ENCODE assay signal across 14 cellular contexts in genomic region chr9:15417626-15418025, GRCh38. TPM values are rescaled to one million over a fixed set of nuclear protein-coding genes. Genes with fewer than 3 reads are reported as not detected.
A peak's percentile ranks its signal among the peaks of the same experiment; 100 is the strongest.
DNase-seq lines count a peak whose midpoint lies in the region; ATAC-seq, FAIRE-seq and TF ChIP-seq lines count a peak whose summit lies in the region.
"Had no signal": no experiment of that assay in that cellular context is flagged by ENCODE, and none has a peak within 500 bp of the region (broad histone marks: within the 10 kb centered on the region; RNA-seq: fewer than 3 reads in every experiment).

No MANE protein-coding gene starts in this region.

- POLR2A ChIA-PET in H1 (lab: Charles Lee; ENCODE audit: partially characterized antibody): no interaction called here

- TF ChIP-seq POLR2A in H1 (IDR thresholded peaks at IDR 0.05; ENCODE audit: control extremely low read depth in 1 of 2, low read depth in 2 of 2, low read length in 2 of 2): no peak

- H2AK5ac ChIP-seq in H1 (ENCODE audit: low read depth, low read length): no peak overlapping the region
- no peak overlapping the region for H2AK5ac ChIP-seq in neuronal stem cell (ENCODE audit: low read depth, low read length)

- H3K79me1 ChIP-seq in H1 (ENCODE audit: low read depth, low read length) (no peaks in the 10 kb centered on the region), neuronal stem cell (ENCODE audit: low read depth, low read length) (no peaks in the 10 kb centered on the region)

- in situ Hi-C loops in brain microvascular endothelial cell (cut with HindIII; ENCODE audit: low pct_ligation_motif_present, low sequenced_read_pairs): no loop called here

- H3K79me2 ChIP-seq in Karpas-422 (ENCODE audit: low read length): no peaks in the 10 kb centered on the region
- H3K79me2 ChIP-seq in H1 (ENCODE audit: control insufficient read depth in 1 of 2, insufficient read depth in 2 of 2, low read length in 2 of 2): no peaks in the 10 kb centered on the region

- no peak overlapping the region for H3K18ac ChIP-seq in H1 (ENCODE audit: extremely low read depth, low read length)
- no peak overlapping the region for H3K18ac ChIP-seq in neuronal stem cell (ENCODE audit: low read length)

- H3K4me3 ChIP-seq in Karpas-422 (ENCODE audit: low read length) (no peak overlapping the region), H1 (ENCODE audit: extremely low read depth in 1 of 4, insufficient read depth in 2 of 4, low read depth in 3 of 4, low read length in 4 of 4) (no peak overlapping the region), neuronal stem cell (ENCODE audit: low read length in 2 of 2) (no peak overlapping the region), brain microvascular endothelial cell (ENCODE audit: low read depth, low read length) (no peak overlapping the region)
- H3K4me3 ChIP-seq: A549, GM12878, GM23248, K562 had no signal

- H3K23ac ChIP-seq in H1 (ENCODE audit: insufficient read length) (no peak overlapping the region), neuronal stem cell (ENCODE audit: low read depth, low read length, poor library complexity) (no peak overlapping the region)

- no peak overlapping the region for H3K56ac ChIP-seq in H1 (replicated peaks; ENCODE audit: insufficient read length, low read depth, low read length)

- TF ChIP-seq CTCF in H1 (IDR thresholded peaks at IDR 0.05; ENCODE audit: control extremely low read depth in 1 of 3, insufficient read depth in 1 of 3, low read depth in 1 of 3, low read length in 3 of 3) (no peak), brain microvascular endothelial cell (IDR thresholded peaks at IDR 0.05; ENCODE audit: low read depth, low read length, missing control alignments) (no peak)

- 69% methylated on average over 6 of the region's 6 CpGs; no CpG with 5 or more reads in 1 of the 2 experiments for WGBS in H1 (ENCODE audit: extremely low coverage in 1 of 2, insufficient coverage in 1 of 2, insufficient read length in 1 of 2, insufficient replicate concordance in 2 of 2, low coverage in 1 of 2, low lambda C conversion rate in 2 of 2, missing lambda C conversion rate in 1 of 2), 2 experiments
- WGBS in neuronal stem cell (ENCODE audit: extremely low coverage in 2 of 2, insufficient read length in 2 of 2, insufficient replicate concordance in 1 of 2), 2 donors: no CpG with 5 or more reads among the region's 6 CpGs

- TF ChIP-seq EP300 in H1 (IDR thresholded peaks at IDR 0.05; ENCODE audit: borderline replicate concordance in 1 of 2, low read depth in 2 of 2, low read length in 2 of 2): no peak

- H4K8ac ChIP-seq in H1 (ENCODE audit: extremely low read depth, insufficient read depth, low read length) (no peak overlapping the region), neuronal stem cell (ENCODE audit: low read depth, low read length) (no peak overlapping the region)

- H4K91ac ChIP-seq in H1 (replicated peaks; ENCODE audit: insufficient read length, low read length) (no peak overlapping the region), neuronal stem cell (ENCODE audit: low read depth, low read length, poor library complexity) (no peak overlapping the region)

- peaks cover 3% of the 10 kb centered on the region; the same call in 1 of the 2 replicates for H3K4me1 ChIP-seq in ES-I3 (ENCODE audit: insufficient read depth, low read length)
- peaks cover 25% of the 10 kb centered on the region for H3K4me1 ChIP-seq in Karpas-422 (ENCODE audit: low read length)
- peaks cover 0 to 3% (median 0%) of the 10 kb centered on the region in 4 experiments; a peak in 4 of 7 replicates for H3K4me1 ChIP-seq in H1 (replicated peaks in 1 of 4; ENCODE audit: control insufficient read depth in 3 of 4, insufficient read depth in 4 of 4, low read length in 3 of 4)
- no peaks in the 10 kb centered on the region for H3K4me1 ChIP-seq in neuronal stem cell (ENCODE audit: control insufficient read depth in 2 of 2, insufficient read depth in 1 of 2, low read depth in 1 of 2, low read length in 2 of 2)
- H3K4me1 ChIP-seq: BE2C, Caco-2 had no signal

- no peaks in the 10 kb centered on the region for H3K27me3 ChIP-seq in Karpas-422 (ENCODE audit: low read length)
- no peaks in the 10 kb centered on the region for H3K27me3 ChIP-seq in H1 (replicated peaks in 1 of 4; ENCODE audit: control insufficient read depth in 3 of 4, extremely low read depth in 1 of 4, insufficient read depth in 3 of 4, low read length in 3 of 4)
- no peaks in the 10 kb centered on the region for H3K27me3 ChIP-seq in neuronal stem cell (ENCODE audit: control insufficient read depth in 3 of 3, insufficient read depth in 3 of 3, low read depth in 1 of 3, low read length in 3 of 3)
- H3K27me3 ChIP-seq in brain microvascular endothelial cell (replicated peaks): no peaks in the 10 kb centered on the region
- H3K27me3 ChIP-seq: BE2C had no signal

- FAIRE-seq in H1 (lab: Jason Lieb, UNC): no peak
- FAIRE-seq: GM12878, K562 had no signal

- H3K14ac ChIP-seq in H1 (ENCODE audit: insufficient read length) (no peak overlapping the region), neuronal stem cell (ENCODE audit: low read length) (no peak overlapping the region)

- TF ChIP-seq RAD21 in H1 (IDR thresholded peaks at IDR 0.05 in 1 of 2, conservative IDR thresholded peaks at IDR 0.05 in 1 of 2; ENCODE audit: low read depth in 2 of 2, low read length in 2 of 2): no peak

- H2BK120ac ChIP-seq in H1 (replicated peaks; ENCODE audit: low read depth, low read length) (no peak overlapping the region), neuronal stem cell (ENCODE audit: low read depth, low read length) (no peak overlapping the region)

- DNase-seq in Karpas-422 (no peak), H1 (ENCODE audit: low read depth in 1 of 2, low spot score in 2 of 2) (peak in 1 of 2 experiments; percentile 48), neuronal stem cell (ENCODE audit: low spot score) (no peak), NCI-H2081 treated with DMSO at 0.1 percent for 48 hours (lab: John Stamatoyannopoulos, UW) (no peak), brain microvascular endothelial cell (no peak)

- H3K4ac ChIP-seq in H1 (replicated peaks; ENCODE audit: insufficient read length, low read depth, low read length): no peak overlapping the region
- no peak overlapping the region for H3K4ac ChIP-seq in neuronal stem cell (ENCODE audit: low read length)

- no peak overlapping the region for H2BK12ac ChIP-seq in H1 (ENCODE audit: low read depth, low read length)
- no peak overlapping the region for H2BK12ac ChIP-seq in neuronal stem cell (ENCODE audit: low read length)

- no peak overlapping the region for H3K27ac ChIP-seq in Karpas-422 (ENCODE audit: low read length)
- H3K27ac ChIP-seq in H1 (ENCODE audit: low read depth, low read length): no peak overlapping the region
- no peak overlapping the region for H3K27ac ChIP-seq in neuronal stem cell (replicated peaks; ENCODE audit: low read length)
- no peak overlapping the region for H3K27ac ChIP-seq in brain microvascular endothelial cell
- H3K27ac ChIP-seq: A549, GM23248, HL-60 had no signal

- peak overlapping the region; percentile 39 for H3K4me2 ChIP-seq in Karpas-422 (ENCODE audit: low read depth, low read length, poor library complexity, severe bottlenecking)
- no peak overlapping the region for H3K4me2 ChIP-seq in H1 (ENCODE audit: insufficient read depth in 1 of 2, low read depth in 2 of 2, low read length in 2 of 2)
- no peak overlapping the region for H3K4me2 ChIP-seq in neuronal stem cell (ENCODE audit: insufficient read depth, low read length, poor library complexity, severe bottlenecking)
- H3K4me2 ChIP-seq: A549 had no signal

- H3K36me3 ChIP-seq in ES-I3 (ENCODE audit: insufficient read depth, low read length): no peaks in the 10 kb centered on the region
- H3K36me3 ChIP-seq in Karpas-422 (ENCODE audit: insufficient read depth, low read length): no peaks in the 10 kb centered on the region
- no peaks in the 10 kb centered on the region for H3K36me3 ChIP-seq in H1 (ENCODE audit: control insufficient read depth in 2 of 4, insufficient read depth in 4 of 4, low read length in 3 of 4)
- no peaks in the 10 kb centered on the region for H3K36me3 ChIP-seq in neuronal stem cell (replicated peaks in 1 of 2; ENCODE audit: control insufficient read depth in 2 of 2, insufficient read depth in 2 of 2, low read length in 2 of 2)
- H3K36me3 ChIP-seq in brain microvascular endothelial cell (replicated peaks): no peaks in the 10 kb centered on the region
- H3K36me3 ChIP-seq: BE2C had no signal

- H2BK15ac ChIP-seq in H1 (ENCODE audit: low read length) (no peak overlapping the region), neuronal stem cell (ENCODE audit: low read length) (no peak overlapping the region)

- H2BK20ac ChIP-seq in H1 (ENCODE audit: low read length): no peak overlapping the region

- H3K23me2 ChIP-seq in H1 (ENCODE audit: low read depth, low read length): no peaks in the 10 kb centered on the region

- no peaks in the 10 kb centered on the region for H4K20me1 ChIP-seq in Karpas-422 (ENCODE audit: insufficient read depth, low read depth, low read length)
- H4K20me1 ChIP-seq in H1 (replicated peaks in 1 of 2; ENCODE audit: control insufficient read depth in 1 of 2, insufficient read depth in 2 of 2, low read length in 2 of 2): no peaks in the 10 kb centered on the region

- peak overlapping the region; percentile 63 for H2AFZ ChIP-seq in Karpas-422 (ENCODE audit: low read length)
- peak overlapping the region; percentile 83; the same call in 1 of the 2 replicates for H2AFZ ChIP-seq in H1 (ENCODE audit: low read length)
- peak overlapping the region; percentile 53 for H2AFZ ChIP-seq in neuronal stem cell (ENCODE audit: low read length)
- H2AFZ ChIP-seq: GM23248 had no signal

- H3K9me2 ChIP-seq in Karpas-422 (replicated peaks; ENCODE audit: insufficient read depth, low read length): no peaks in the 10 kb centered on the region

- CTCF ChIA-PET in H1 (lab: Charles Lee; ENCODE audit: partially characterized antibody): interaction anchor here (1.1 to 1.4 kb wide), 5 partner anchors 19 to 209 kb away, joined by 3 read pairs; no protein-coding TSS in a partner anchor

- ATAC-seq in HG02840 (IDR thresholded peaks at IDR 0.05; ENCODE audit: low FRiP score, unreplicated experiment): no peak

- H3K9me3 ChIP-seq in ES-I3 (ENCODE audit: control insufficient read depth, insufficient read depth, low read length) (no peaks in the 10 kb centered on the region), Karpas-422 (ENCODE audit: low read length) (no peaks in the 10 kb centered on the region), H1 (ENCODE audit: insufficient read depth in 2 of 2, low read depth in 1 of 2, low read length in 1 of 2) (peaks cover 0 to 3% of the 10 kb centered on the region in 2 experiments; a peak in 1 of 4 replicates), neuronal stem cell (replicated peaks in 1 of 2; ENCODE audit: control insufficient read depth in 2 of 2, insufficient read depth in 1 of 2, low read depth in 1 of 2, low read length in 2 of 2) (no peaks in the 10 kb centered on the region)
- H3K9me3 ChIP-seq: A549, BE2C, Caco-2 had no signal

- no peak overlapping the region for H2BK5ac ChIP-seq in H1 (ENCODE audit: low read depth, low read length)
- H2BK5ac ChIP-seq in neuronal stem cell (ENCODE audit: low read length): no peak overlapping the region

- no peak overlapping the region for H4K5ac ChIP-seq in H1 (ENCODE audit: insufficient read length, low read depth, low read length)

- H3K9ac ChIP-seq in ES-I3 (ENCODE audit: low read depth, low read length): peak overlapping the region; percentile 1; the same call in 1 of the 2 replicates
- no peak overlapping the region for H3K9ac ChIP-seq in Karpas-422 (ENCODE audit: low read length)
- no peak overlapping the region for H3K9ac ChIP-seq in H1 (replicated peaks in 1 of 4; ENCODE audit: extremely low read depth in 1 of 4, low read depth in 3 of 4, low read length in 3 of 4)
- no peak overlapping the region for H3K9ac ChIP-seq in neuronal stem cell (ENCODE audit: low read depth, low read length, poor library complexity)
- H3K9ac ChIP-seq: GM23248 had no signal

RNA-seq across cellular contexts. Expression of gene SNAPC3, which starts 5.0 kb away (rescaled TPM):
- total RNA-seq in Karpas-422 (2014; rRNA removed; shearing (Covaris generic); ENCODE audit: low replicate concordance): 53.4 and 63.0 TPM in 2 replicates
- total RNA-seq in H1 (2021; fragmentation: NEBNext Ultra II Directional; extraction: Animal tissue kit (Norgen Biotek cat#: 25700)): 25.3 and 25.8 TPM in 2 replicates
- 11.9 and 13.0 TPM in 2 replicates for polyA plus RNA-seq in H1 (2011; rRNA removed)
- polyA plus RNA-seq in H1 (2011; cell fraction: cytosol; rRNA removed): 19.6 TPM
- polyA plus RNA-seq in H1 (2011; cell fraction: nucleus; rRNA removed): 12.3 TPM
- polyA plus RNA-seq in H1 (2012, experiment 1 of 2): 9.8 to 18.7 TPM (median 14.2 TPM) in 4 replicates
- 4.5 TPM for polyA plus RNA-seq in H1 (2012, experiment 2 of 2)
- polyA plus RNA-seq in H1 (2013, experiment 1 of 2): 18.4 TPM
- polyA plus RNA-seq in H1 (2013, experiment 2 of 2): 17.7 TPM
- 19.7 and 24.4 TPM in 2 replicates for polyA minus RNA-seq in H1 (2011; rRNA and poly(A)+ RNA removed)
- polyA minus RNA-seq in H1 (2011; cell fraction: cytosol; rRNA and poly(A)+ RNA removed): 18.4 TPM
- polyA minus RNA-seq in H1 (2011; cell fraction: nucleus; rRNA and poly(A)+ RNA removed): 32.7 TPM
- 35.3 TPM for polyA plus RNA-seq in neuronal stem cell (2013, experiment 1 of 2)
- polyA plus RNA-seq in neuronal stem cell (2013, experiment 2 of 2): 35.7 TPM
